9 cellular contexts compared by ENCODE assay signal in genomic region chr1:26171084-26172072, GRCh38. TPM values are rescaled to one million over a fixed set of nuclear protein-coding genes. Genes with fewer than 3 reads are reported as not detected.
DNase-seq lines count a peak whose midpoint lies in the region; ATAC-seq, FAIRE-seq and TF ChIP-seq lines count a peak whose summit lies in the region.
"Had no signal": no experiment of that assay in that cellular context is flagged by ENCODE, and none has a peak within 500 bp of the region (broad histone marks: within the 10 kb centered on the region; RNA-seq: fewer than 3 reads in every experiment).

TSS of gene ZNF593OS (minus strand) at chr1:26171832. CDS start at chr1:26171661, 171 bp downstream.

- TF ChIP-seq EP300 in A549 (IDR thresholded peaks at IDR 0.05), result no peak

- peak within 1 kb of the TSS in 1 of 2 experiments; percentile 99; a peak in 3 of 6 replicates for H3K27ac ChIP-seq in A549

- H3K27me3 Mint-ChIP-seq in activated naive CD8-positive, alpha-beta T cell treated with anti-CD3 and anti-CD28 coated beads, Interleukin-2, amount 50 U/mL, for 24 hours, result no peaks in the 10 kb centered on the region
- H3K27me3 Mint-ChIP-seq in memory B cell, result no peaks in the 10 kb centered on the region

- FAIRE-seq in A549 (lab: Jason Lieb, UNC) (no peak), D721Med (lab: Jason Lieb, UNC) (no peak)
- FAIRE-seq: HTR-8/SVneo had no signal

- POLR2A ChIA-PET in A549 (lab: Yijun Ruan, JAX), result no interaction called here

- H3K4me1 ChIP-seq in A549, result peaks cover 7% of the 10 kb centered on the region; the same call in 2 of the 3 replicates

- H3K27ac Mint-ChIP-seq in activated naive CD8-positive, alpha-beta T cell treated with anti-CD3 and anti-CD28 coated beads, Interleukin-2, amount 50 U/mL, for 24 hours, result peak within 1 kb of the TSS; percentile 22
- no peak within 1 kb of the TSS for H3K27ac Mint-ChIP-seq in memory B cell

- no peaks in the 10 kb centered on the region for H3K9me3 ChIP-seq in A549

- peaks cover 4% of the 10 kb centered on the region for H3K36me3 ChIP-seq in H7 (replicated peaks; ENCODE audit: control insufficient read depth, insufficient read depth, low read length)

- H3K4me1 Mint-ChIP-seq in activated naive CD8-positive, alpha-beta T cell treated with anti-CD3 and anti-CD28 coated beads, Interleukin-2, amount 50 U/mL, for 24 hours, result peaks cover 8% of the 10 kb centered on the region
- H3K4me1 Mint-ChIP-seq in memory B cell, result peaks cover 11% of the 10 kb centered on the region

- H3K9me3 Mint-ChIP-seq in activated naive CD8-positive, alpha-beta T cell treated with anti-CD3 and anti-CD28 coated beads, Interleukin-2, amount 50 U/mL, for 24 hours, result no peaks in the 10 kb centered on the region
- H3K9me3 Mint-ChIP-seq in memory B cell, result no peaks in the 10 kb centered on the region

- TF ChIP-seq CTCF in A549 (IDR thresholded peaks at IDR 0.05), result no peak
- no peak for TF ChIP-seq CTCF in D721Med (IDR thresholded peaks at IDR 0.05; ENCODE audit: insufficient read depth, missing control alignments)

- H3K4me3 ChIP-seq in A549 (peak within 1 kb of the TSS; percentile 95), H7 (ENCODE audit: insufficient read depth, low read depth, low read length) (no peak within 1 kb of the TSS; the same call in 1 of the 2 replicates)

- H3K36me3 Mint-ChIP-seq in activated naive CD8-positive, alpha-beta T cell treated with anti-CD3 and anti-CD28 coated beads, Interleukin-2, amount 50 U/mL, for 24 hours (ENCODE audit: low read depth), result peaks cover 6% of the 10 kb centered on the region
- H3K36me3 Mint-ChIP-seq in memory B cell, result no peaks in the 10 kb centered on the region

- no peak for TF ChIP-seq RAD21 in A549 (conservative IDR thresholded peaks at IDR 0.05 in 1 of 2, IDR thresholded peaks at IDR 0.05 in 1 of 2)

- CTCF ChIA-PET in A549 (lab: Yijun Ruan, JAX), result interaction anchor here (1.2 to 3.7 kb wide), 9 partner anchors 8 to 135 kb away, joined by 3 to 33 read pairs (median 6); partner anchors contain the start of genes CATSPER4, CEP85 and CNKSR1

- H3K27me3 ChIP-seq in H7 (ENCODE audit: control insufficient read depth, insufficient read depth, low read length), result peaks cover 5% of the 10 kb centered on the region; the same call in 1 of the 2 replicates

- peak within 1 kb of the TSS; percentile 87 for H3K4me2 ChIP-seq in A549

- TF ChIP-seq POLR2A in A549 (IDR thresholded peaks at IDR 0.05; ENCODE audit: low read length), result no peak

- DNase-seq in A549 (ENCODE audit: low read depth in 1 of 2, low spot score in 1 of 2) (no peak), H7 (peak; percentile 61), memory B cell (ENCODE audit: low spot score in 2 of 2) (no peak), NCI-H2196 treated with DMSO at 0.1 percent for 48 hours (lab: John Stamatoyannopoulos, UW; ENCODE audit: unreplicated experiment) (no peak), D721Med (ENCODE audit: insufficient read length, low spot score) (no peak), C1 segment of cervical spinal cord (lab: John Stamatoyannopoulos, UW) (no peak), pons (ENCODE audit: low spot score) (no peak)
- no peak for DNase-seq in activated naive CD8-positive, alpha-beta T cell treated with anti-CD3 and anti-CD28 coated beads, Interleukin-2, amount 50 U/mL, for 24 hours

- ATAC-seq in A549, result no peak
- ATAC-seq in activated naive CD8-positive, alpha-beta T cell treated with anti-CD3 and anti-CD28 coated beads, Interleukin-2, amount 50 U/mL, for 24 hours, result no peak
- ATAC-seq in memory B cell (ENCODE audit: low read depth), result no peak

- peak within 1 kb of the TSS; percentile 90 for H3K4me3 Mint-ChIP-seq in activated naive CD8-positive, alpha-beta T cell treated with anti-CD3 and anti-CD28 coated beads, Interleukin-2, amount 50 U/mL, for 24 hours
- H3K4me3 Mint-ChIP-seq in memory B cell, result peak within 1 kb of the TSS; percentile 95

- 90% methylated on average over 24 of the region's 34 CpGs for WGBS in A549 (ENCODE audit: missing lambda C conversion rate)

TF ChIP-seq in A549, 52 proteins besides CTCF, POLR2A, EP300 and RAD21:
- TF ChIP-seq HOXA7 (CRISPR knock-in tag; IDR thresholded peaks at IDR 0.05) (no peak), E2F6 (IDR thresholded peaks at IDR 0.05; ENCODE audit: borderline replicate concordance, low read depth) (no peak), BHLHE40 (IDR thresholded peaks at IDR 0.05; ENCODE audit: low read depth, low read length) (no peak), ESRRA (IDR thresholded peaks at IDR 0.05; ENCODE audit: borderline replicate concordance, low read length) (no peak), KDM5A (IDR thresholded peaks at IDR 0.05) (no peak), FOSL2 (IDR thresholded peaks at IDR 0.05) (no peak), FOSL2 (CRISPR knock-in tag; IDR thresholded peaks at IDR 0.05) (no peak), NR3C1 (IDR thresholded peaks at IDR 0.05) (no peak)

RNA-seq across cellular contexts. Expression of gene ZNF593OS, which starts in this region (rescaled TPM):
- polyA plus RNA-seq in A549 (2011; rRNA removed) (not detected in 2 replicates), A549 (2017; fragmentation: RNase III; extraction: RNeasy Plus Mini Kit Qiagen cat#74134 plus additional on column Dnase treatment) (not detected in 3 replicates)
- 0.05 TPM in 1 of 2 replicates, not detected in the other for polyA plus RNA-seq in A549 (2012; cell fraction: cytosol; rRNA removed)
- polyA plus RNA-seq in A549 (2012; cell fraction: nucleus; rRNA removed), result not detected in 2 replicates
- polyA minus RNA-seq in A549 (2011; rRNA and poly(A)+ RNA removed), result not detected in 2 replicates
- 0.22 TPM in 1 of 2 replicates, not detected in the other for total RNA-seq in H7 (2014; rRNA removed; shearing (Covaris generic))

Comparison
In these comparisons a context has a peak if more than half of its experiments do, and no peak if none do; other contexts are left out.
1. Peak in DNase-seq in H7; RNA of the gene not detected or under 1 TPM.